8 cellular contexts compared by ENCODE assay signal in the genomic region with DNA sequence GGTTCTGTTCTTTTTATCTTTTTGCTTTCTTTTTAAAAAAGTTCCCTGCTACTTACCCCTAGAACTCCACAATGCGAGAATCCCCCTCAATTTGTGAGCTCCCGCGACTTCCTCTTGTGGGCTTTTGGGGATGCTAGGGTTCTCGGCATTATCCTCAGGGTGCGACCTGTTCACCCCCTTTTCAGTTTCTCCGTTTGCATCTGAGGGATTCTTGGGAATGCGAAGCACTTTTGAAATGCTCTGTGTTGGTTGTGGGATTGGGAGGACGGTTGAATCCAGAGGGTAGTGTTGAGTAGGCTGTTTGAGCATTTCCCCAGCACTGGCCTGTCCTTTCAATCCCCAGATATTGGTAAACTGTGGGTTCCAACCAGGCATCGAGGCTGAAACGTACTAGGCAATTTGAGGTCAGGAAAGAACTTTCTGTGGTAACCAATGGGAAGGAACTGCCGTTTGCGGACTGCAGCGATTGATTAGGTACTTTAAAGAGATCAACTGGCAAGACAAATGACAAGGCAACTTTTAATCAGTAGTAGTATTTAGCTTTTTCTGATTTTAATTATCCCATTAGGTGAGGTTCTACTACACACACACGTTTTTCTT. TPM values are rescaled to one million over a fixed set of nuclear protein-coding genes. Genes with fewer than 3 reads are reported as not detected.
DNase-seq lines count a peak whose midpoint lies in the region; ATAC-seq and TF ChIP-seq lines count a peak whose summit lies in the region.

No MANE protein-coding gene starts in this region.

- H3K27ac ChIP-seq in right atrium auricular region (peak overlapping the region; percentile 85 to 88), sigmoid colon (peak overlapping the region; percentile 85 to 91 (median 86))

- H3K27me3 Mint-ChIP-seq in activated T-cell treated with anti-CD3 and anti-CD28 coated beads, Interleukin-2, amount 50 U/mL, for 72 hours (ENCODE audit: low read depth): no peaks in the 10 kb centered on the region

- DNase-seq in GM06990 (ENCODE audit: extremely low read depth, insufficient read length) (no peak), KG1 (lab: John Stamatoyannopoulos, UW) (peak; percentile 95), right atrium auricular region (ENCODE audit: low spot score) (no peak), sigmoid colon (no peak), ureter (ENCODE audit: low spot score) (no peak), HT-29 (ENCODE audit: low spot score) (no peak)
- peak; percentile 10 to 12 for DNase-seq in activated T-cell treated with anti-CD3 and anti-CD28 coated beads, Interleukin-2, amount 50 U/mL, for 72 hours

- peaks cover 0 to 2% of the 10 kb centered on the region in 2 donors for H3K9me3 Mint-ChIP-seq in activated T-cell treated with anti-CD3 and anti-CD28 coated beads, Interleukin-2, amount 50 U/mL, for 72 hours

- intact Hi-C loops in sigmoid colon (cut with DNase I): loop anchor here (10.0 kb wide), 1 partner anchor 433 kb away; no protein-coding TSS in a partner anchor

- H3K36me3 ChIP-seq in GM06990 (ENCODE audit: control insufficient read depth, insufficient read depth, low read length): no peaks in the 10 kb centered on the region
- H3K36me3 ChIP-seq in right atrium auricular region: no peaks in the 10 kb centered on the region
- no peaks in the 10 kb centered on the region for H3K36me3 ChIP-seq in sigmoid colon

- H3K4me1 Mint-ChIP-seq in activated T-cell treated with anti-CD3 and anti-CD28 coated beads, Interleukin-2, amount 50 U/mL, for 72 hours (ENCODE audit: low read depth): peaks cover 48% of the 10 kb centered on the region

- no peaks in the 10 kb centered on the region for H3K27me3 ChIP-seq in GM06990 (replicated peaks; ENCODE audit: control insufficient read depth, insufficient read depth, low read length)
- H3K27me3 ChIP-seq in right atrium auricular region: no peaks in the 10 kb centered on the region
- H3K27me3 ChIP-seq in sigmoid colon: no peaks in the 10 kb centered on the region

- no peak for TF ChIP-seq POLR2A in sigmoid colon (IDR thresholded peaks at IDR 0.05)

- peak; percentile 2 for ATAC-seq in GM21619 (IDR thresholded peaks at IDR 0.05; ENCODE audit: unreplicated experiment)
- peak; percentile 1 for ATAC-seq in activated T-cell treated with anti-CD3 and anti-CD28 coated beads, Interleukin-2, amount 50 U/mL, for 72 hours (replicated peaks in 1 of 2)

- TF ChIP-seq CTCF in GM06990 (IDR thresholded peaks at IDR 0.05; ENCODE audit: insufficient read depth, low read length, poor library complexity, severe bottlenecking) (no peak), right atrium auricular region (IDR thresholded peaks at IDR 0.05) (no peak), sigmoid colon (IDR thresholded peaks at IDR 0.05) (no peak)

- H3K4me3 Mint-ChIP-seq in activated T-cell treated with anti-CD3 and anti-CD28 coated beads, Interleukin-2, amount 50 U/mL, for 72 hours: peak overlapping the region; percentile 96 to 97

- H3K9me3 ChIP-seq in right atrium auricular region (no peaks in the 10 kb centered on the region), sigmoid colon (no peaks in the 10 kb centered on the region)

- 4 to 11% methylated on average over 14 of the region's 14 CpGs for WGBS in sigmoid colon, 2 donors

- peaks cover 10% of the 10 kb centered on the region in 2 donors for H3K36me3 Mint-ChIP-seq in activated T-cell treated with anti-CD3 and anti-CD28 coated beads, Interleukin-2, amount 50 U/mL, for 72 hours (ENCODE audit: insufficient read depth in 2 of 2)

- H3K27ac Mint-ChIP-seq in activated T-cell treated with anti-CD3 and anti-CD28 coated beads, Interleukin-2, amount 50 U/mL, for 72 hours: peak overlapping the region; percentile 98

- H3K4me3 ChIP-seq in GM06990 (replicated peaks; ENCODE audit: low read depth, low read length) (peak overlapping the region; percentile 95), right atrium auricular region (peak overlapping the region; percentile 81 to 83), sigmoid colon (peak overlapping the region; percentile 74 to 88 (median 79))

- TF ChIP-seq EP300 in sigmoid colon (IDR thresholded peaks at IDR 0.05): no peak

- H3K4me1 ChIP-seq in right atrium auricular region (peaks cover 0 to 40% of the 10 kb centered on the region in 2 donors), sigmoid colon (peaks cover 0 to 37% (median 28%) of the 10 kb centered on the region in 4 donors)

RNA-seq across cellular contexts. Expression of a gene that starts 0.4 kb away (rescaled TPM):
- 10 to 100 TPM; 12.3 to 13.4 TPM for total RNA-seq in activated T-cell treated with anti-CD3 and anti-CD28 coated beads, Interleukin-2, amount 50 U/mL, for 72 hours
- total RNA-seq in right atrium auricular region (1 to 10 TPM; 6.4 to 6.8 TPM), sigmoid colon (1 to 10 TPM; 4.6 to 7.6 (median 5.8) TPM), ureter (7.0 TPM)
- polyA plus RNA-seq in sigmoid colon: 10 to 100 TPM in 2 of 3 donors, 1 to 10 TPM in 1; 8.9 to 11.3 (median 10.8) TPM
- total RNA-seq in HT-29 (2014; rRNA removed; shearing (Covaris generic)): 4.2 and 4.4 TPM in 2 replicates

RNA-seq across cellular contexts. Expression of a gene that starts 0.6 kb away (rescaled TPM):
- 10 to 100 TPM; 65.1 to 76.6 TPM for total RNA-seq in activated T-cell treated with anti-CD3 and anti-CD28 coated beads, Interleukin-2, amount 50 U/mL, for 72 hours
- total RNA-seq in right atrium auricular region (10 to 100 TPM; 31.7 to 50.1 TPM), sigmoid colon (10 to 100 TPM; 21.9 to 30.3 (median 22.8) TPM), ureter (50.3 TPM)
- 10 to 100 TPM; 30.6 to 61.3 (median 34.8) TPM for polyA plus RNA-seq in sigmoid colon
- total RNA-seq in HT-29 (2014; rRNA removed; shearing (Covaris generic)): 17.1 and 19.4 TPM in 2 replicates

Comparison
In these comparisons a context has a peak if more than half of its experiments do, and no peak if none do; other contexts are left out.
1. DNase-seq: peak in KG1 (single experiment) and activated T-cell treated with anti-CD3 and anti-CD28 coated beads, Interleukin-2, amount 50 U/mL, for 72 hours (2 of 2); none in GM06990 (single experiment), right atrium auricular region (single experiment), sigmoid colon (single experiment), ureter (single experiment) and HT-29 (single experiment).
2. Peak in every context shown above with its lines, with median percentiles within 50 percentile points of each other: H3K4me3 ChIP-seq.